Comparison of ENCODE assay signal across 9 cellular contexts in the genomic region with DNA sequence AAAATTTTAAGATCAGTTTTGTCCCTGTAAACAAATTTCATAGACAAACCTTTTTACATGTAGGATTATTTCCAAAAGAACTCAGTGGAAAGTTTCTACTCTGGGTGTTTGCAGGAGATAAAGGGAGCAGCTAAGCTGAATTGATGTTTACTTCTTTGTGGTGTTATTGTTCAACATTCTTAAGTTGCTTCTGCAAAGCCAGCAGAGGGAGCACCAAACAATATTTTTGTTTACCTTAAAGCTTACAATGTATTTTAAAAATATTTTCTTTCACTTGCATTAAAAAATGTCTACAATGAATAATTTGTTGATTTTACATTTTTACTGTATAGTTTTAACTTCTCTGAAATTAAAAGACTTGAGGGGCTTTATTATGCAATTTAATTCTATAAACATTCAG.
A peak's percentile ranks its signal among the peaks of the same experiment; 100 is the strongest.
DNase-seq lines count a peak whose midpoint lies in the region; ATAC-seq, FAIRE-seq and TF ChIP-seq lines count a peak whose summit lies in the region.
"Had no signal": no experiment of that assay in that cellular context is flagged by ENCODE, and none has a peak within 500 bp of the region (broad histone marks: within the 10 kb centered on the region; RNA-seq: fewer than 3 reads in every experiment).

No MANE protein-coding gene starts in this region.

- TF ChIP-seq CTCF in GM12864 (IDR thresholded peaks at IDR 0.05; ENCODE audit: low read depth, low read length, missing control alignments) (peak; percentile 34), endodermal cell (conservative IDR thresholded peaks at IDR 0.05) (peak; percentile 69), pancreas (IDR thresholded peaks at IDR 0.05) (no peak)

- peak; percentile 34 for FAIRE-seq in pancreas (lab: Jason Lieb, UNC)

- H3K9ac ChIP-seq in endodermal cell (ENCODE audit: extremely low read depth, low read length, poor library complexity, severe bottlenecking), result no peak overlapping the region

- DNase-seq in GM12864 (ENCODE audit: low read depth) (no peak), NCI-H69 (lab: John Stamatoyannopoulos, UW) (peak; percentile 47), endodermal cell (no peak), pancreas (no peak), T1000 (lab: John Stamatoyannopoulos, UW) (no peak), activated T-cell treated with anti-CD3 and anti-CD28 coated beads for 4 hours (no peak)

- H3K4me1 ChIP-seq in endodermal cell (ENCODE audit: control insufficient read depth, insufficient read depth, low read length) (peaks cover 6% of the 10 kb centered on the region), pancreas (peaks cover 3 to 6% (median 6%) of the 10 kb centered on the region in 3 donors)

- H3K4me1 Mint-ChIP-seq in endodermal cell, result peaks cover 30% of the 10 kb centered on the region

- H3K9me3 Mint-ChIP-seq in endodermal cell, result no peaks in the 10 kb centered on the region

- H3K4me3 ChIP-seq in GM12864 (ENCODE audit: low read depth, low read length) (no peak overlapping the region), endodermal cell (ENCODE audit: low read length) (no peak overlapping the region), pancreas (no peak overlapping the region)
- H3K4me3 ChIP-seq: vagina had no signal

- H3K36me3 Mint-ChIP-seq in endodermal cell (ENCODE audit: low read depth), result no peaks in the 10 kb centered on the region

- H3K27ac ChIP-seq in endodermal cell (ENCODE audit: low read depth, low read length), result no peak overlapping the region
- H3K27ac ChIP-seq in pancreas, result no peak overlapping the region

- H3K27me3 Mint-ChIP-seq in endodermal cell (ENCODE audit: insufficient read depth), result no peaks in the 10 kb centered on the region

- H3K27me3 ChIP-seq in endodermal cell (ENCODE audit: control insufficient read depth, insufficient read depth, low read length, poor library complexity, severe bottlenecking), result no peaks in the 10 kb centered on the region
- H3K27me3 ChIP-seq in pancreas, result no peaks in the 10 kb centered on the region
- H3K27me3 ChIP-seq: vagina had no signal

- no peaks in the 10 kb centered on the region for H3K9me3 ChIP-seq in endodermal cell (ENCODE audit: control insufficient read depth, low read length)
- H3K9me3 ChIP-seq in pancreas, result no peaks in the 10 kb centered on the region
- H3K9me3 ChIP-seq: vagina had no signal

- H3K4me3 Mint-ChIP-seq in endodermal cell, result no peak overlapping the region

- no peaks in the 10 kb centered on the region for H3K36me3 ChIP-seq in endodermal cell (ENCODE audit: control insufficient read depth, insufficient read depth, low read length)
- H3K36me3 ChIP-seq in pancreas, result no peaks in the 10 kb centered on the region
- H3K36me3 ChIP-seq: vagina had no signal

- intact Hi-C loops in pancreas (cut with DNase I), result no loop called here

- no peak overlapping the region for H3K27ac Mint-ChIP-seq in endodermal cell

- peak in 1 of 4 donors; percentile 35 for ATAC-seq in pancreas
- no peak for ATAC-seq in GM18498 (IDR thresholded peaks at IDR 0.05; ENCODE audit: unreplicated experiment)
- no peak for ATAC-seq in HG03139 (IDR thresholded peaks at IDR 0.05; ENCODE audit: unreplicated experiment)

Comparison
In these comparisons a context has a peak if more than half of its experiments do, and no peak if none do; other contexts are left out.
1. CTCF ChIP-seq: peak in GM12864 (single experiment) and endodermal cell (single experiment); none in pancreas (0 of 4).